In genomic region chr6:5457036-5457435, GRCh38 we compare ENCODE assay signal across 13 cellular contexts.
A peak's percentile ranks its signal among the peaks of the same experiment; 100 is the strongest.
DNase-seq lines count a peak whose midpoint lies in the region; ATAC-seq, FAIRE-seq and TF ChIP-seq lines count a peak whose summit lies in the region.
"Had no signal": no experiment of that assay in that cellular context is flagged by ENCODE, and none has a peak within 500 bp of the region (broad histone marks: within the 10 kb centered on the region; RNA-seq: fewer than 3 reads in every experiment).

No MANE protein-coding gene starts in this region.

- no peak overlapping the region for H3K4me3 Mint-ChIP-seq in brain
- H3K4me3 Mint-ChIP-seq in type B pancreatic cell = no peak overlapping the region
- H3K4me3 Mint-ChIP-seq in activated CD4-positive, alpha-beta memory T cell treated with anti-CD3 and anti-CD28 coated beads for 36 hours = no peak overlapping the region
- H3K4me3 Mint-ChIP-seq: activated T-cell treated with anti-CD3 and anti-CD28 coated beads, Interleukin-2, amount 50 U/mL, for 4 hours had no signal

- DNase-seq in LHCN-M2 (ENCODE audit: low read depth) (peak; percentile 67), keratinocyte (ENCODE audit: low read depth, low spot score) (no peak), type B pancreatic cell (ENCODE audit: extremely low spot score, unreplicated experiment) (no peak), ascending aorta (ENCODE audit: low spot score in 2 of 2) (no peak)
- DNase-seq in activated CD4-positive, alpha-beta memory T cell treated with anti-CD3 and anti-CD28 coated beads for 36 hours = no peak
- DNase-seq: activated T-cell treated with anti-CD3 and anti-CD28 coated beads, Interleukin-2, amount 50 U/mL, for 4 hours; NCI-H524; ovary had no signal

- H3K27me3 Mint-ChIP-seq in brain (no peaks in the 10 kb centered on the region), type B pancreatic cell (no peaks in the 10 kb centered on the region)
- H3K27me3 Mint-ChIP-seq in activated CD4-positive, alpha-beta memory T cell treated with anti-CD3 and anti-CD28 coated beads for 36 hours = no peaks in the 10 kb centered on the region

- H3K4me1 ChIP-seq in keratinocyte (ENCODE audit: control insufficient read depth, extremely low read depth, insufficient read depth, low read length) (peaks cover 23% of the 10 kb centered on the region), ascending aorta (peaks cover 0 to 3% of the 10 kb centered on the region in 2 donors)
- H3K4me1 ChIP-seq: BLaER1 had no signal

- H3K27me3 ChIP-seq in keratinocyte (ENCODE audit: control insufficient read depth, extremely low read depth, insufficient read depth, low read length) = no peaks in the 10 kb centered on the region
- no peaks in the 10 kb centered on the region for H3K27me3 ChIP-seq in ascending aorta
- H3K27me3 ChIP-seq: BLaER1, ovary had no signal

- peaks cover 0 to 10% (median 7%) of the 10 kb centered on the region in 5 experiments for H3K9me3 Mint-ChIP-seq in brain
- H3K9me3 Mint-ChIP-seq in type B pancreatic cell = no peaks in the 10 kb centered on the region
- H3K9me3 Mint-ChIP-seq in activated CD4-positive, alpha-beta memory T cell treated with anti-CD3 and anti-CD28 coated beads for 36 hours = no peaks in the 10 kb centered on the region
- H3K9me3 Mint-ChIP-seq: activated T-cell treated with anti-CD3 and anti-CD28 coated beads, Interleukin-2, amount 50 U/mL, for 4 hours had no signal

- peak; percentile 49 for FAIRE-seq in keratinocyte (lab: Jason Lieb, UNC)
- FAIRE-seq: colon had no signal

- no peaks in the 10 kb centered on the region for H3K79me2 ChIP-seq in keratinocyte (ENCODE audit: control insufficient read depth, insufficient read depth, low read length)

- TF ChIP-seq CTCF in 22Rv1 (IDR thresholded peaks at IDR 0.05) (no peak), brain (conservative IDR thresholded peaks at IDR 0.05) (no peak), keratinocyte (optimal IDR thresholded peaks at IDR 0.05 in 1 of 3, IDR thresholded peaks at IDR 0.05 in 1 of 3, conservative IDR thresholded peaks at IDR 0.05 in 1 of 3; ENCODE audit: extremely low read depth in 1 of 3, insufficient read depth in 2 of 3, low read length in 3 of 3) (no peak), type B pancreatic cell (conservative IDR thresholded peaks at IDR 0.05) (no peak), ascending aorta (IDR thresholded peaks at IDR 0.05) (no peak)

- H3K4me3 ChIP-seq in keratinocyte (ENCODE audit: control insufficient read depth in 2 of 3, extremely low read depth in 1 of 3, insufficient read depth in 2 of 3, low read depth in 1 of 3, low read length in 3 of 3) = no peak overlapping the region
- H3K4me3 ChIP-seq in ascending aorta = no peak overlapping the region
- H3K4me3 ChIP-seq: BLaER1, ovary had no signal

- no peaks in the 10 kb centered on the region for H3K9me1 ChIP-seq in keratinocyte (ENCODE audit: control insufficient read depth, extremely low read depth, insufficient read depth, low read length)

- H3K4me1 Mint-ChIP-seq in brain (peaks cover 42% of the 10 kb centered on the region), type B pancreatic cell (ENCODE audit: unreplicated experiment) (peaks cover 16% of the 10 kb centered on the region)
- H3K4me1 Mint-ChIP-seq in activated CD4-positive, alpha-beta memory T cell treated with anti-CD3 and anti-CD28 coated beads for 36 hours (ENCODE audit: low read depth) = no peaks in the 10 kb centered on the region

- CTCF ChIA-PET in activated CD4-positive, alpha-beta memory T cell treated with anti-CD3 and anti-CD28 coated beads for 36 hours (lab: Charles Lee) = no interaction called here

- peak overlapping the region; percentile 13 for H3K9ac ChIP-seq in keratinocyte (ENCODE audit: control insufficient read depth, extremely low read depth, insufficient read depth, low read length)
- H3K9ac ChIP-seq: BLaER1 had no signal

- intact Hi-C loops in ascending aorta (cut with DNase I) = no loop called here
- intact Hi-C loops in activated CD4-positive, alpha-beta memory T cell treated with anti-CD3 and anti-CD28 coated beads for 36 hours (cut with micrococcal nuclease) = no loop called here

- H3K9me3 ChIP-seq in keratinocyte (ENCODE audit: control insufficient read depth, low read depth, low read length) (no peaks in the 10 kb centered on the region), ascending aorta (no peaks in the 10 kb centered on the region)
- H3K9me3 ChIP-seq: ovary had no signal

- dilution Hi-C loops in keratinocyte (cut with MboI; ENCODE audit: extremely low pct_ligation_motif_present, low sequenced_read_pairs) = no loop called here

- ATAC-seq in GM18868 (IDR thresholded peaks at IDR 0.05; ENCODE audit: unreplicated experiment) = no peak
- ATAC-seq: activated T-cell treated with anti-CD3 and anti-CD28 coated beads, Interleukin-2, amount 50 U/mL, for 4 hours had no signal

- H2AFZ ChIP-seq in keratinocyte (ENCODE audit: control insufficient read depth, low read length) = peak overlapping the region; percentile 24

- H3K27ac Mint-ChIP-seq in brain (peak overlapping the region in 4 of 5 experiments; percentile 23 to 69 (median 59)), type B pancreatic cell (no peak overlapping the region)
- no peak overlapping the region for H3K27ac Mint-ChIP-seq in activated CD4-positive, alpha-beta memory T cell treated with anti-CD3 and anti-CD28 coated beads for 36 hours

- no peaks in the 10 kb centered on the region for H3K36me3 ChIP-seq in keratinocyte (ENCODE audit: control insufficient read depth in 2 of 2, extremely low read depth in 1 of 2, insufficient read depth in 2 of 2, low read length in 2 of 2)
- H3K36me3 ChIP-seq in ascending aorta = no peaks in the 10 kb centered on the region
- H3K36me3 ChIP-seq: BLaER1, ovary had no signal

- H3K36me3 Mint-ChIP-seq in brain (peaks cover 12% of the 10 kb centered on the region), type B pancreatic cell (no peaks in the 10 kb centered on the region)
- H3K36me3 Mint-ChIP-seq in activated CD4-positive, alpha-beta memory T cell treated with anti-CD3 and anti-CD28 coated beads for 36 hours = peaks cover 3% of the 10 kb centered on the region

- H3K4me2 ChIP-seq in keratinocyte (ENCODE audit: control insufficient read depth, extremely low read depth, insufficient read depth, low read depth, low read length) = peak overlapping the region; percentile 61
- H3K4me2 ChIP-seq: BLaER1 had no signal

- H4K20me1 ChIP-seq in keratinocyte (ENCODE audit: control insufficient read depth, extremely low read depth, insufficient read depth, low read length) = no peaks in the 10 kb centered on the region
- H4K20me1 ChIP-seq: BLaER1 had no signal

- POLR2A ChIA-PET in activated CD4-positive, alpha-beta memory T cell treated with anti-CD3 and anti-CD28 coated beads for 36 hours (lab: Charles Lee) = no interaction called here

- H3K27ac ChIP-seq in 22Rv1 = peak overlapping the region; percentile 67; the same call in 1 of the 2 replicates
- peak overlapping the region; percentile 55 for H3K27ac ChIP-seq in keratinocyte (ENCODE audit: control insufficient read depth, insufficient read depth, low read length)
- no peak overlapping the region for H3K27ac ChIP-seq in ascending aorta
- H3K27ac ChIP-seq: BLaER1, ovary had no signal

Comparison
In these comparisons a context has a peak if more than half of its experiments do, and no peak if none do; other contexts are left out.
1. H3K27ac ChIP-seq: peak in 22Rv1 (single experiment) and keratinocyte (single experiment); none in ascending aorta (0 of 2).
2. H3K27ac Mint-ChIP-seq: peak in brain (4 of 5); none in type B pancreatic cell (single experiment) and activated CD4-positive, alpha-beta memory T cell treated with anti-CD3 and anti-CD28 coated beads for 36 hours (single experiment).